Comparison of ENCODE assay signal across 34 cellular contexts in the genomic region with DNA sequence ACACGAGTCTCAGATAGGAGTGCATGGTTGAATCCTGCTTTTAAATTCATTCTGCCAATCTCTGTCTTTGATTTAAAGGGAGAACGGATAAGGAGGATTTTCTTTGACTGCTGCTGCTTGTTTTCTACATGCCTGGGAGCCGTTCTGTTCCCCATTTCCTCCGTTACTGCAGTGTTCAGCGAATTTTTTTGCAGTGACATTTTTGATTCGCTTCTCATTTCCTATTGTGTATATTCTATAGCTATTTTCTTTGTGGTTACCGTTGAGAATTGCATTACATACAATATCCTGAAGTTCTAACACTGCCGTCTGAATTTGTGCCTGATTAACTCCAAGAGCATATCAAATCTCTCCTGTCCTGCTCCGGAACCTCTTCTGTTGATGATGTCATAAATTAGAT.
"Had no signal": no experiment of that assay in that cellular context is flagged by ENCODE, and none has a peak within 500 bp of the region (broad histone marks: within the 10 kb centered on the region; RNA-seq: fewer than 3 reads in every experiment).

No MANE protein-coding gene starts in this region.

- H3K36me3 ChIP-seq: ascending aorta, brain microvascular endothelial cell, esophagus squamous epithelium had no signal

- H3K27me3 Mint-ChIP-seq: activated CD4-positive, alpha-beta memory T cell treated with anti-CD3 and anti-CD28 coated beads for 36 hours; activated CD4-positive, alpha-beta T cell treated with anti-CD3 and anti-CD28 coated beads for 36 hours; activated CD4-positive, alpha-beta T cell treated with anti-CD3 and anti-CD28 coated beads, Interleukin-2, amount 10 ng/mL, durations not matched to agents 24 days and 14 days; activated CD8-positive, alpha-beta memory T cell treated with anti-CD3 and anti-CD28 coated beads, Interleukin-2, amount 10 ng/mL, durations not matched to agents 7 days and 5 days; activated naive CD8-positive, alpha-beta T cell treated with anti-CD3 and anti-CD28 coated beads, Interleukin-2, amount 10 ng/mL, durations not matched to agents 7 days and 5 days; central memory CD8-positive, alpha-beta T cell had no signal

- FAIRE-seq: bronchial epithelial cell, colon, endometrium, endothelial cell of umbilical vein, frontal cortex had no signal

- H3K27ac Mint-ChIP-seq: activated CD4-positive, alpha-beta memory T cell treated with anti-CD3 and anti-CD28 coated beads for 36 hours; activated CD4-positive, alpha-beta T cell treated with anti-CD3 and anti-CD28 coated beads for 36 hours; activated CD4-positive, alpha-beta T cell treated with anti-CD3 and anti-CD28 coated beads, Interleukin-2, amount 10 ng/mL, durations not matched to agents 24 days and 14 days; activated CD8-positive, alpha-beta memory T cell treated with anti-CD3 and anti-CD28 coated beads, Interleukin-2, amount 10 ng/mL, durations not matched to agents 7 days and 5 days; activated CD8-positive, alpha-beta T cell treated with anti-CD3 and anti-CD28 coated beads, Interleukin-2, amount 10 ng/mL, durations not matched to agents 7 days and 5 days; activated naive CD4-positive, alpha-beta T cell treated with anti-CD3 and anti-CD28 coated beads, Interleukin-2, amount 10 ng/mL, durations not matched to agents 7 days and 5 days; activated naive CD4-positive, alpha-beta T cell treated with anti-CD3 and anti-CD28 coated beads, Interleukin-2, amount 50 U/mL, for 72 hours; activated naive CD8-positive, alpha-beta T cell treated with anti-CD3 and anti-CD28 coated beads, Interleukin-2, amount 10 ng/mL, durations not matched to agents 7 days and 5 days; activated T-helper 1 cell treated with anti-CD3 and anti-CD28 coated beads, Interleukin-12 subunit alpha, Interleukin-12 subunit beta, Interleukin-2, Interleukin-4 antibody, amounts not matched to agents 30 ng/mL and 10 ng/mL and 1 ng/mL, durations not matched to agents 14 hours and 24 hours and 36 hours; activated T-helper 2 cell treated with anti-CD3 and anti-CD28 coated beads, Interferon-gamma antibody, Interleukin-2, Interleukin-4, amounts not matched to agents 10 μg/mL and 5 μg/mL and 100 μg/mL, durations not matched to agents 14 hours and 24 hours and 36 hours; T-helper 17 cell; T-helper 2 cell treated with Interferon-gamma antibody and Interleukin-4, amounts not matched to agents 5 μg/mL and 100 μg/mL, for 36 hours had no signal

- H3K4me3 Mint-ChIP-seq: activated CD4-positive, alpha-beta memory T cell treated with anti-CD3 and anti-CD28 coated beads for 36 hours; activated CD4-positive, alpha-beta T cell treated with anti-CD3 and anti-CD28 coated beads for 36 hours; activated CD4-positive, alpha-beta T cell treated with anti-CD3 and anti-CD28 coated beads, Interleukin-2, amount 10 ng/mL, durations not matched to agents 24 days and 14 days; activated CD8-positive, alpha-beta memory T cell treated with anti-CD3 and anti-CD28 coated beads, Interleukin-2, amount 10 ng/mL, durations not matched to agents 7 days and 5 days; activated CD8-positive, alpha-beta T cell treated with anti-CD3 and anti-CD28 coated beads, Interleukin-2, amount 10 ng/mL, durations not matched to agents 7 days and 5 days; activated naive CD4-positive, alpha-beta T cell treated with anti-CD3 and anti-CD28 coated beads, Interleukin-2, amount 10 ng/mL, durations not matched to agents 7 days and 5 days; activated naive CD8-positive, alpha-beta T cell treated with anti-CD3 and anti-CD28 coated beads, Interleukin-2, amount 10 ng/mL, durations not matched to agents 7 days and 5 days; activated T-helper 1 cell treated with anti-CD3 and anti-CD28 coated beads, Interleukin-12 subunit alpha, Interleukin-12 subunit beta, Interleukin-2, Interleukin-4 antibody, amounts not matched to agents 30 ng/mL and 10 ng/mL and 1 ng/mL, durations not matched to agents 14 hours and 24 hours and 36 hours; central memory CD8-positive, alpha-beta T cell; T-helper 17 cell; T-helper 2 cell treated with Interferon-gamma antibody and Interleukin-4, amounts not matched to agents 5 μg/mL and 100 μg/mL, for 36 hours had no signal

- H3K36me3 Mint-ChIP-seq: activated CD4-positive, alpha-beta memory T cell treated with anti-CD3 and anti-CD28 coated beads for 36 hours; activated naive CD4-positive, alpha-beta T cell treated with anti-CD3 and anti-CD28 coated beads, Interleukin-2, amount 50 U/mL, for 72 hours had no signal

- H3K27me3 ChIP-seq: ascending aorta, brain microvascular endothelial cell, esophagus squamous epithelium had no signal

- H3K4me1 Mint-ChIP-seq: activated CD4-positive, alpha-beta T cell treated with anti-CD3 and anti-CD28 coated beads for 36 hours; activated CD4-positive, alpha-beta T cell treated with anti-CD3 and anti-CD28 coated beads, Interleukin-2, amount 10 ng/mL, durations not matched to agents 24 days and 14 days; activated CD8-positive, alpha-beta memory T cell treated with anti-CD3 and anti-CD28 coated beads, Interleukin-2, amount 10 ng/mL, durations not matched to agents 7 days and 5 days; activated naive CD4-positive, alpha-beta T cell treated with anti-CD3 and anti-CD28 coated beads, Interleukin-2, amount 10 ng/mL, durations not matched to agents 7 days and 5 days; activated naive CD8-positive, alpha-beta T cell treated with anti-CD3 and anti-CD28 coated beads, Interleukin-2, amount 10 ng/mL, durations not matched to agents 7 days and 5 days; central memory CD8-positive, alpha-beta T cell had no signal

- H3K27ac ChIP-seq: ascending aorta, brain microvascular endothelial cell, epithelial cell of prostate, esophagus squamous epithelium had no signal

- H3K9me3 ChIP-seq: ascending aorta, esophagus squamous epithelium had no signal

- DNase-seq: activated CD4-positive, alpha-beta memory T cell treated with anti-CD3 and anti-CD28 coated beads for 36 hours; activated CD4-positive, alpha-beta T cell treated with anti-CD3 and anti-CD28 coated beads for 36 hours; activated CD4-positive, alpha-beta T cell treated with anti-CD3 and anti-CD28 coated beads, Interleukin-2, amount 10 ng/mL, durations not matched to agents 24 days and 14 days; activated CD4-positive, CD25-positive, alpha-beta regulatory T cell; activated CD4-positive, CD25-positive, alpha-beta regulatory T cell treated with anti-CD3 and anti-CD28 coated beads, Interleukin-2, amount 50 U/mL, for 72 hours; activated CD8-positive, alpha-beta memory T cell treated with anti-CD3 and anti-CD28 coated beads, Interleukin-2, amount 10 ng/mL, durations not matched to agents 7 days and 5 days; activated CD8-positive, alpha-beta memory T cell treated with anti-CD3 and anti-CD28 coated beads, Interleukin-2, amount 50 U/mL, for 4 hours; activated CD8-positive, alpha-beta T cell treated with anti-CD3 and anti-CD28 coated beads, Interleukin-2, amount 10 ng/mL, durations not matched to agents 7 days and 5 days; activated gamma-delta T cell; activated naive CD4-positive, alpha-beta T cell; activated naive CD4-positive, alpha-beta T cell treated with anti-CD3 and anti-CD28 coated beads, Interleukin-2, amount 10 ng/mL, durations not matched to agents 7 days and 5 days; activated naive CD8-positive, alpha-beta T cell treated with anti-CD3 and anti-CD28 coated beads, Interleukin-2, amount 10 ng/mL, durations not matched to agents 7 days and 5 days; activated T-cell treated with anti-CD3 and anti-CD28 coated beads, Interleukin-2, amount 50 U/mL, for 1 hour; activated T-cell treated with anti-CD3 and anti-CD28 coated beads, Interleukin-2, amount 50 U/mL, for 48 hours; brain microvascular endothelial cell; cortex of kidney; dermis blood vessel endothelial cell; effector CD8-positive, alpha-beta T cell; esophagus squamous epithelium; hippocampal formation; T-helper 17 cell; T1000 had no signal

- H3K4me3 ChIP-seq: ascending aorta, esophagus squamous epithelium had no signal

- H3K4me1 ChIP-seq: ascending aorta, esophagus squamous epithelium had no signal

- H3K9me3 Mint-ChIP-seq: activated CD4-positive, alpha-beta memory T cell treated with anti-CD3 and anti-CD28 coated beads for 36 hours; activated CD4-positive, alpha-beta T cell treated with anti-CD3 and anti-CD28 coated beads, Interleukin-2, amount 10 ng/mL, durations not matched to agents 24 days and 14 days; central memory CD8-positive, alpha-beta T cell had no signal
